In genomic region chr3:113606539-113607218, GRCh38 we compare ENCODE assay signal across 9 cellular contexts.
A peak's percentile ranks its signal among the peaks of the same experiment; 100 is the strongest.
DNase-seq lines count a peak whose midpoint lies in the region; ATAC-seq and TF ChIP-seq lines count a peak whose summit lies in the region.
"Had no signal": no experiment of that assay in that cellular context is flagged by ENCODE, and none has a peak within 500 bp of the region (broad histone marks: within the 10 kb centered on the region; RNA-seq: fewer than 3 reads in every experiment).

No MANE protein-coding gene starts in this region.

- peaks cover 11% of the 10 kb centered on the region for H3K36me3 Mint-ChIP-seq in IgD-negative memory B cell

- peaks cover 16 to 24% (median 18%) of the 10 kb centered on the region in 3 donors for H3K4me1 Mint-ChIP-seq in IgD-negative memory B cell

- no peak overlapping the region for H3K27ac ChIP-seq in heart left ventricle

- H3K9me3 ChIP-seq in heart left ventricle, result no peaks in the 10 kb centered on the region

- peak overlapping the region; percentile 26 to 85 (median 72) for H3K27ac Mint-ChIP-seq in IgD-negative memory B cell
- H3K27ac Mint-ChIP-seq: nephron had no signal

- no peaks in the 10 kb centered on the region for H3K4me1 ChIP-seq in heart left ventricle

- H3K27me3 Mint-ChIP-seq in IgD-negative memory B cell, result no peaks in the 10 kb centered on the region

- DNase-seq in GM10266 (ENCODE audit: extremely low spot score), result peak; percentile 61
- DNase-seq in activated naive CD4-positive, alpha-beta T cell treated with Interleukin-2 at 50 U/mL for 16 hours, result peak; percentile 13
- peak; percentile 57 for DNase-seq in stimulated activated naive CD8-positive, alpha-beta T cell treated with anti-CD3 and anti-CD28 coated beads, Interleukin-15, Interleukin-2, amounts not matched to agents 100 U/mL and 50 U/mL, for 24 hours
- no peak for DNase-seq in HEK293T (ENCODE audit: extremely low spot score)
- DNase-seq in NCI-H2171 treated with DMSO at 0.1 percent for 48 hours (lab: John Stamatoyannopoulos, UW), result no peak
- DNase-seq in heart left ventricle, result no peak

- ATAC-seq in GM21576 (IDR thresholded peaks at IDR 0.05; ENCODE audit: unreplicated experiment), result peak; percentile 98
- peak; percentile 97 for ATAC-seq in stimulated activated naive CD8-positive, alpha-beta T cell treated with anti-CD3 and anti-CD28 coated beads, Interleukin-15, Interleukin-2, amounts not matched to agents 100 U/mL and 50 U/mL, for 24 hours
- ATAC-seq in heart left ventricle, result no peak

- intact Hi-C loops in heart left ventricle (cut with DNase I), result no loop called here

- CTCF ChIA-PET in HEK293T (lab: Yijun Ruan, JAX), result no interaction called here

- H3K36me3 ChIP-seq in heart left ventricle, result no peaks in the 10 kb centered on the region

- no peak overlapping the region for H3K4me3 ChIP-seq in heart left ventricle

- H3K9me3 Mint-ChIP-seq in IgD-negative memory B cell, result no peaks in the 10 kb centered on the region
- H3K9me3 Mint-ChIP-seq: nephron had no signal

- TF ChIP-seq CTCF in GM10266 (IDR thresholded peaks at IDR 0.05; ENCODE audit: control insufficient read depth, insufficient read depth, low read depth, missing control alignments) (no peak), heart left ventricle (IDR thresholded peaks at IDR 0.05) (no peak)

- no peaks in the 10 kb centered on the region for H3K27me3 ChIP-seq in heart left ventricle

- peak overlapping the region in 2 of 4 donors; percentile 34 to 84 for H3K4me3 Mint-ChIP-seq in IgD-negative memory B cell
- H3K4me3 Mint-ChIP-seq: nephron had no signal

- no peak for TF ChIP-seq POLR2A in heart left ventricle (IDR thresholded peaks at IDR 0.05)

- POLR2A ChIA-PET in HEK293T (lab: Yijun Ruan, JAX), result no interaction called here

- WGBS in heart left ventricle, 4 donors, result 46 to 57% (median 56%) methylated on average over 8 of the region's 8 CpGs

TF ChIP-seq in HEK293T, 16 proteins besides CTCF, POLR2A, EP300 and RAD21:
- TF ChIP-seq PKNOX1 (IDR thresholded peaks at IDR 0.05), result no peak
- TF ChIP-seq HDGF (IDR thresholded peaks at IDR 0.05; ENCODE audit: borderline replicate concordance), result no peak
- no peak for TF ChIP-seq ZNF384 (IDR thresholded peaks at IDR 0.05)
- no peak for TF ChIP-seq TARDBP (IDR thresholded peaks at IDR 0.05)
TF ChIP-seq in HEK293T: peak in this region for 0.

Comparison
In these comparisons a context has a peak if more than half of its experiments do, and no peak if none do; other contexts are left out.
1. DNase-seq: peak in GM10266 (single experiment), activated naive CD4-positive, alpha-beta T cell treated with Interleukin-2 at 50 U/mL for 16 hours (single experiment) and stimulated activated naive CD8-positive, alpha-beta T cell treated with anti-CD3 and anti-CD28 coated beads, Interleukin-15, Interleukin-2, amounts not matched to agents 100 U/mL and 50 U/mL, for 24 hours (single experiment); none in HEK293T (single experiment), NCI-H2171 treated with DMSO at 0.1 percent for 48 hours (single experiment) and heart left ventricle (0 of 5).
2. ATAC-seq: peak in GM21576 (single experiment) and stimulated activated naive CD8-positive, alpha-beta T cell treated with anti-CD3 and anti-CD28 coated beads, Interleukin-15, Interleukin-2, amounts not matched to agents 100 U/mL and 50 U/mL, for 24 hours (single experiment); none in heart left ventricle (0 of 4).